8 cellular contexts compared by ENCODE assay signal in the genomic region with DNA sequence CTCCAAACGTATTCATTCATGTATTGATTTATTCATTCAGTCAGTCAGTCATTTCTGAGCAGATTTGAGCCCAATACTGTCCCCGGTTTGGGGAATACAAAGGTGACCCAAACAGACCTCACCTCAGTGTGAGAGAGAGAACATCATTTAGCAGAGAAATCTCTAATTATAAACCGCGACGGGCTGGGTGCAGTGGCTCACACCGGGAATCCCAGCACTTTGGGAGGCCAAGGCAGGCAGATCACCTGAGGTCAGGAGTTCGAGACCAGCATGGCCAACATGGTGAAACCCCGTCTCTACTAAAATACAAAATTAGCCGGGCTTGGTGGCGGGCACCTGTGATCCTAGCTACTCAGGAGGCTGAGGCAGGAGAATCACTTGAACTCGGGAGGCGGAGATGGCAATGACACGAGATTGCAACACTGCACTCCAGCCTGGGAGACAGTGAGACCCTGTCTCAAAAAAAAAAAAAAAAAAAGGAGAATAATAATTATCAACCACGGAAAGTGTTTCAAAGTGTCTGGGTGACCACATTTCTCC. TPM values are rescaled to one million over a fixed set of nuclear protein-coding genes. Genes with fewer than 3 reads are reported as not detected.
DNase-seq lines count a peak whose midpoint lies in the region; ATAC-seq and TF ChIP-seq lines count a peak whose summit lies in the region.
"Not testable (repeated sequence)": the region's sequence is repeated elsewhere in the genome, so short reads cannot be mapped to it uniquely, and the experiment has no call there.

No MANE protein-coding gene starts in this region.

- H3K4me3 Mint-ChIP-seq in effector memory CD8-positive, alpha-beta T cell, result peak overlapping the region; percentile 79 to 82
- peak overlapping the region; percentile 63 for H3K4me3 Mint-ChIP-seq in osteocyte (ENCODE audit: unreplicated experiment)

- WGBS in thymus, result 48% methylated on average over 14 of the region's 14 CpGs

- peak; percentile 17 for DNase-seq in Caki2 (ENCODE audit: low read depth)
- not testable (repeated sequence) for DNase-seq in Peyer's patch; effector memory CD8-positive, alpha-beta T cell; osteocyte (ENCODE audit: extremely low spot score, unreplicated experiment)
- DNase-seq in activated naive CD4-positive, alpha-beta T cell treated with Interleukin-2 at 50 U/mL for 16 hours, result peak; percentile 7

- H3K27me3 Mint-ChIP-seq in effector memory CD8-positive, alpha-beta T cell, result peaks cover 13 to 20% of the 10 kb centered on the region in 2 donors
- not testable (repeated sequence) for H3K27me3 Mint-ChIP-seq in osteocyte (ENCODE audit: unreplicated experiment)

- H3K36me3 Mint-ChIP-seq in effector memory CD8-positive, alpha-beta T cell (ENCODE audit: insufficient read depth); osteocyte (ENCODE audit: unreplicated experiment): not testable (repeated sequence)

- not testable (repeated sequence) for TF ChIP-seq POLR2A in Peyer's patch (IDR thresholded peaks at IDR 0.05)

- not testable (repeated sequence) for TF ChIP-seq CTCF in Peyer's patch (IDR thresholded peaks at IDR 0.05); osteocyte (IDR thresholded peaks at IDR 0.05)

- H3K4me1 ChIP-seq in Peyer's patch, result peaks cover 0 to 15% (median 3%) of the 10 kb centered on the region in 4 donors
- H3K4me1 ChIP-seq in thymus (ENCODE audit: control insufficient read depth, insufficient read depth, low read length), result not testable (repeated sequence)

- H3K4me3 ChIP-seq in Peyer's patch, result peak overlapping the region; percentile 54 to 87 (median 72)
- peak overlapping the region; percentile 46 for H3K4me3 ChIP-seq in iPS-18c (ENCODE audit: insufficient read depth, low read depth, low read length)
- H3K4me3 ChIP-seq in thymus (ENCODE audit: low read length), result peak overlapping the region; percentile 84

- H3K27ac ChIP-seq in Peyer's patch, result peak overlapping the region; percentile 56 to 91 (median 79)
- H3K27ac ChIP-seq in thymus (ENCODE audit: low read depth), result not testable (repeated sequence)

- H3K27me3 ChIP-seq in Peyer's patch; thymus (ENCODE audit: control insufficient read depth, insufficient read depth): not testable (repeated sequence)

- not testable (repeated sequence) for H3K9me3 Mint-ChIP-seq in effector memory CD8-positive, alpha-beta T cell; osteocyte (ENCODE audit: unreplicated experiment)

- ATAC-seq in HG02840 (IDR thresholded peaks at IDR 0.05; ENCODE audit: low FRiP score, unreplicated experiment), result peak; percentile 5
- ATAC-seq in effector memory CD8-positive, alpha-beta T cell (replicated peaks), result not testable (repeated sequence)

- in situ Hi-C loops in Caki2 (cut with HindIII; ENCODE audit: low pct_unique_long_range_greater_than_20kb, low sequenced_read_pairs), result not testable (repeated sequence)

- not testable (repeated sequence) for H3K36me3 ChIP-seq in Peyer's patch; thymus (ENCODE audit: control insufficient read depth, insufficient read depth)

- H3K4me1 Mint-ChIP-seq in effector memory CD8-positive, alpha-beta T cell (ENCODE audit: low read depth in 2 of 2); osteocyte (ENCODE audit: unreplicated experiment): not testable (repeated sequence)

- peak overlapping the region in 1 of 2 donors; percentile 67 for H3K27ac Mint-ChIP-seq in effector memory CD8-positive, alpha-beta T cell
- not testable (repeated sequence) for H3K27ac Mint-ChIP-seq in osteocyte (ENCODE audit: unreplicated experiment)

- not testable (repeated sequence) for H3K9me3 ChIP-seq in Peyer's patch; iPS-18c (ENCODE audit: control insufficient read depth, insufficient read depth, low read length); thymus (ENCODE audit: control insufficient read depth)

RNA-seq across cellular contexts. Expression of gene PRSS27, which starts 1.7 kb away (rescaled TPM):
- total RNA-seq in Caki2 (2014; rRNA removed; shearing (Covaris generic); ENCODE audit: low replicate concordance), result 1.1 TPM in 1 of 2 replicates, not detected in the other
- total RNA-seq in Peyer's patch (1 to 10 TPM in 2 of 4 donors, not detected in 2; 1.2 TPM), osteocyte (4.2 and 5.5 TPM in 2 replicates)
- 6.5 TPM for polyA plus RNA-seq in thymus

RNA-seq across cellular contexts. Expression of gene SRRM2, which starts 30.7 kb away (rescaled TPM):
- 15.3 and 31.2 TPM in 2 replicates for total RNA-seq in Caki2 (2014; rRNA removed; shearing (Covaris generic); ENCODE audit: low replicate concordance)
- total RNA-seq in Peyer's patch, result 1,000 to 10,000 TPM in 3 of 4 donors, 100 to 1,000 TPM in 1; 683 to 3,742 (median 1,673) TPM
- 536 and 572 TPM in 2 replicates for total RNA-seq in osteocyte
- polyA plus RNA-seq in thymus, result 690 TPM

RNA-seq across cellular contexts. Expression of gene KCTD5, which starts 39.4 kb away (rescaled TPM):
- 67.5 and 85.6 TPM in 2 replicates for total RNA-seq in Caki2 (2014; rRNA removed; shearing (Covaris generic); ENCODE audit: low replicate concordance)
- total RNA-seq in Peyer's patch (10 to 100 TPM; 23.1 to 85.6 (median 56.4) TPM), osteocyte (28.0 and 28.1 TPM in 2 replicates)
- 21.8 TPM for polyA plus RNA-seq in thymus

RNA-seq across cellular contexts. Expression of gene ELOB, which starts 55.4 kb away (rescaled TPM):
- 473 and 526 TPM in 2 replicates for total RNA-seq in Caki2 (2014; rRNA removed; shearing (Covaris generic); ENCODE audit: low replicate concordance)
- total RNA-seq in Peyer's patch (100 to 1,000 TPM in 3 of 4 donors, 10 to 100 TPM in 1; 66.8 to 243 (median 220) TPM), osteocyte (264 and 287 TPM in 2 replicates)
- 287 TPM for polyA plus RNA-seq in thymus

Comparison
In these comparisons a context has a peak if more than half of its experiments do, and no peak if none do; other contexts are left out.
1. RNA of gene SRRM2, which starts 30.7 kb away (total RNA-seq): 683 to 3,742 TPM in Peyer's patch and 536 to 572 TPM in osteocyte; 15.3 to 31.2 TPM in Caki2; every median in the first group is over 10 times any median in the second.
2. Peak in every context shown above with its lines, with median percentiles within 50 percentile points of each other: H3K4me3 ChIP-seq.